Comparison of ENCODE assay signal across 1 cellular context in the genomic region with DNA sequence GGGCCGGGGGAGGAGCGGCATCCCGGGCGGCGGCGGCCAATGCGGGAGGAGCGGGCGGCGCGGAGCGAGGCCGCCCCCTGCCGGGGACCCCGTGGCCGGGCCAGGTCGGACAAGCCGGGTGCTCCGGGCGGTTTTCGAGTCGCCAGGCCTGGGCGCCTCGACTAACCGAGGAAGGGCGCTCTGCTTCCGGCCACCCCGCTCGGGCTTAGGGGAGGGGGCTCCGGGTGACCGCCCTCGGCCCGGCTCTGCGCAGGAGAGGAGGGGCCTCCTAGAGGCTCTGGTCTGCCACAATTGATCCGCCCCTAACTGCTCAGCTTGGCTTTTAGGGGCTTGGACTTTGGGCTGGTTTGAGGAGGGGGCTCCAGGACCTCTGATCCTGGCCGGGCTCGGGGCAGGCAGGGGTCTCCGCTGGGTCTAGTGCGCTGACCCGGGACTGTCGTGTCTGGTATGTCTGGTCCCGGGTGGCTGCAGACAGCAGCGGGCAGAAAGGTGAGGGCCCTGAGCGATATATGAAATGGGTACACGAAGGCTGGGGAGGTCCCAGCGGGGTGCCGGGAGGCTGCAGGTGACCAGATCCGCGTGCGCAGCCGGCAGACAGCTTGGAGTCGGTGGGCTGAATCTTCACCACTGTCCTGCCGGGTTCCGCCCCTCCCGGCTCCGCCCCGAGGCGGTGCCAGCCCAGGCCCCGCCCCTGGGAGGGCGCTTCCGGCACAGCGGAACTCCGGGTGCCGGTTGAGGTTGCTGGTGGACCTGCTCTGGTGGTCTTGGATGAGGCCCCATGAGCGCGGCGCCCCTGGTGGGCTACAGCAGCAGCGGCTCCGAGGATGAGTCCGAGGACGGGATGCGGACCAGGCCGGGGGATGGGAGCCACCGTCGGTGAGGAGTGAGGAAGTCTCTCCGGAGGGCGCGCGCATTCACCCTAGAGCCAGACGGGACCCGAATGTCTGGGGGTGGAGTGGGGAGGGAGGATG.
A peak's percentile ranks its signal among the peaks of the same experiment; 100 is the strongest.
TF ChIP-seq lines count a peak whose summit lies in the region.

A gene with protein sequence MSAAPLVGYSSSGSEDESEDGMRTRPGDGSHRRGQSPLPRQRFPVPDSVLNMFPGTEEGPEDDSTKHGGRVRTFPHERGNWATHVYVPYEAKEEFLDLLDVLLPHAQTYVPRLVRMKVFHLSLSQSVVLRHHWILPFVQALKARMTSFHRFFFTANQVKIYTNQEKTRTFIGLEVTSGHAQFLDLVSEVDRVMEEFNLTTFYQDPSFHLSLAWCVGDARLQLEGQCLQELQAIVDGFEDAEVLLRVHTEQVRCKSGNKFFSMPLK (plus strand): TSS at position 702 of the 971 bp plus-strand sequence. CDS start 77 bp downstream, at position 779.

TF ChIP-seq in HepG2, 621 proteins besides CTCF, POLR2A, EP300 and RAD21 (continued from another document and continues in another):
- TF ChIP-seq NFE2L1 (CRISPR knock-in tag; IDR thresholded peaks at IDR 0.05; ENCODE audit: borderline replicate concordance) (no peak; the same call in 1 of the 2 replicates), NR2F2 (IDR thresholded peaks at IDR 0.05; ENCODE audit: borderline replicate concordance, low read depth) (no peak), GABPA (IDR thresholded peaks at IDR 0.05; ENCODE audit: low read depth, low read length) (peak; percentile 71), GABPA (CRISPR knock-in tag; IDR thresholded peaks at IDR 0.05; ENCODE audit: low read depth) (peak; percentile 85), ZNF431 (CRISPR knock-in tag; IDR thresholded peaks at IDR 0.05; ENCODE audit: borderline replicate concordance, low read depth) (no peak), ZFP1 (CRISPR knock-in tag; IDR thresholded peaks at IDR 0.05) (0 out of 2 replicates have a peak, but pooled peaks have one; percentile 41), LCORL (IDR thresholded peaks at IDR 0.05) (no peak), LCORL (CRISPR knock-in tag; IDR thresholded peaks at IDR 0.05) (no peak), ZNF205 (CRISPR knock-in tag; IDR thresholded peaks at IDR 0.05) (no peak), U2AF1 (optimal IDR thresholded peaks at IDR 0.05; ENCODE audit: low read depth, low read length) (no peak), HOXA5 (CRISPR knock-in tag; IDR thresholded peaks at IDR 0.05) (peak; percentile 78; the same call in 1 of the 2 replicates), ZSCAN30 (CRISPR knock-in tag; IDR thresholded peaks at IDR 0.05) (no peak), PITX1 (CRISPR knock-in tag; IDR thresholded peaks at IDR 0.05) (peak; percentile 58; the same call in 1 of the 2 replicates), ZNF839 (CRISPR knock-in tag; IDR thresholded peaks at IDR 0.05; ENCODE audit: borderline replicate concordance) (no peak), POLR2AphosphoS2 (IDR thresholded peaks at IDR 0.05; ENCODE audit: low read depth, low read length) (no peak), SIX4 (CRISPR knock-in tag; IDR thresholded peaks at IDR 0.05) (no peak), ZNF468 (CRISPR knock-in tag; IDR thresholded peaks at IDR 0.05) (no peak), ZNF766 (CRISPR knock-in tag; IDR thresholded peaks at IDR 0.05; ENCODE audit: borderline replicate concordance) (peak; percentile 42; the same call in 1 of the 2 replicates), ARNT2 (CRISPR knock-in tag; IDR thresholded peaks at IDR 0.05; ENCODE audit: low read depth) (peak; percentile 83; the same call in 1 of the 2 replicates), JDP2 (CRISPR knock-in tag; IDR thresholded peaks at IDR 0.05; ENCODE audit: borderline replicate concordance) (no peak; the same call in 1 of the 2 replicates), ELF4 (CRISPR knock-in tag; IDR thresholded peaks at IDR 0.05; ENCODE audit: borderline replicate concordance) (peak; percentile 70), WIZ (CRISPR knock-in tag; IDR thresholded peaks at IDR 0.05) (peak; percentile 17; the same call in 1 of the 2 replicates), ZNF572 (CRISPR knock-in tag; IDR thresholded peaks at IDR 0.05) (0 out of 2 replicates have a peak, but pooled peaks have one; percentile 65), ZNF841 (CRISPR knock-in tag; IDR thresholded peaks at IDR 0.05; ENCODE audit: borderline replicate concordance) (no peak), TCF7L2 (IDR thresholded peaks at IDR 0.05; ENCODE audit: low read depth, low read length) (no peak), ASH2L (IDR thresholded peaks at IDR 0.05; ENCODE audit: insufficient read length, low read depth, low read length) (peak; percentile 88)
- TF ChIP-seq, protein P1, sequence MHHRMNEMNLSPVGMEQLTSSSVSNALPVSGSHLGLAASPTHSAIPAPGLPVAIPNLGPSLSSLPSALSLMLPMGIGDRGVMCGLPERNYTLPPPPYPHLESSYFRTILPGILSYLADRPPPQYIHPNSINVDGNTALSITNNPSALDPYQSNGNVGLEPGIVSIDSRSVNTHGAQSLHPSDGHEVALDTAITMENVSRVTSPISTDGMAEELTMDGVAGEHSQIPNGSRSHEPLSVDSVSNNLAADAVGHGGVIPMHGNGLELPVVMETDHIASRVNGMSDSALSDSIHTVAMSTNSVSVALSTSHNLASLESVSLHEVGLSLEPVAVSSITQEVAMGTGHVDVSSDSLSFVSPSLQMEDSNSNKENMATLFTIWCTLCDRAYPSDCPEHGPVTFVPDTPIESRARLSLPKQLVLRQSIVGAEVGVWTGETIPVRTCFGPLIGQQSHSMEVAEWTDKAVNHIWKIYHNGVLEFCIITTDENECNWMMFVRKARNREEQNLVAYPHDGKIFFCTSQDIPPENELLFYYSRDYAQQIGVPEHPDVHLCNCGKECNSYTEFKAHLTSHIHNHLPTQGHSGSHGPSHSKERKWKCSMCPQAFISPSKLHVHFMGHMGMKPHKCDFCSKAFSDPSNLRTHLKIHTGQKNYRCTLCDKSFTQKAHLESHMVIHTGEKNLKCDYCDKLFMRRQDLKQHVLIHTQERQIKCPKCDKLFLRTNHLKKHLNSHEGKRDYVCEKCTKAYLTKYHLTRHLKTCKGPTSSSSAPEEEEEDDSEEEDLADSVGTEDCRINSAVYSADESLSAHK (CRISPR knock-in tag; IDR thresholded peaks at IDR 0.05; ENCODE audit: borderline replicate concordance) = no peak
- TF ChIP-seq, protein P2, sequence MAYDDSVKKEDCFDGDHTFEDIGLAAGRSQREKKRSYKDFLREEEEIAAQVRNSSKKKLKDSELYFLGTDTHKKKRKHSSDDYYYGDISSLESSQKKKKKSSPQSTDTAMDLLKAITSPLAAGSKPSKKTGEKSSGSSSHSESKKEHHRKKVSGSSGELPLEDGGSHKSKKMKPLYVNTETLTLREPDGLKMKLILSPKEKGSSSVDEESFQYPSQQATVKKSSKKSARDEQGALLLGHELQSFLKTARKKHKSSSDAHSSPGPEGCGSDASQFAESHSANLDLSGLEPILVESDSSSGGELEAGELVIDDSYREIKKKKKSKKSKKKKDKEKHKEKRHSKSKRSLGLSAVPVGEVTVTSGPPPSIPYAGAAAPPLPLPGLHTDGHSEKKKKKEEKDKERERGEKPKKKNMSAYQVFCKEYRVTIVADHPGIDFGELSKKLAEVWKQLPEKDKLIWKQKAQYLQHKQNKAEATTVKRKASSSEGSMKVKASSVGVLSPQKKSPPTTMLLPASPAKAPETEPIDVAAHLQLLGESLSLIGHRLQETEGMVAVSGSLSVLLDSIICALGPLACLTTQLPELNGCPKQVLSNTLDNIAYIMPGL (CRISPR knock-in tag; IDR thresholded peaks at IDR 0.05; ENCODE audit: borderline replicate concordance in 1 of 2, low read depth in 1 of 2) = peak; percentile 16 to 93
- TF ChIP-seq, protein P3, sequence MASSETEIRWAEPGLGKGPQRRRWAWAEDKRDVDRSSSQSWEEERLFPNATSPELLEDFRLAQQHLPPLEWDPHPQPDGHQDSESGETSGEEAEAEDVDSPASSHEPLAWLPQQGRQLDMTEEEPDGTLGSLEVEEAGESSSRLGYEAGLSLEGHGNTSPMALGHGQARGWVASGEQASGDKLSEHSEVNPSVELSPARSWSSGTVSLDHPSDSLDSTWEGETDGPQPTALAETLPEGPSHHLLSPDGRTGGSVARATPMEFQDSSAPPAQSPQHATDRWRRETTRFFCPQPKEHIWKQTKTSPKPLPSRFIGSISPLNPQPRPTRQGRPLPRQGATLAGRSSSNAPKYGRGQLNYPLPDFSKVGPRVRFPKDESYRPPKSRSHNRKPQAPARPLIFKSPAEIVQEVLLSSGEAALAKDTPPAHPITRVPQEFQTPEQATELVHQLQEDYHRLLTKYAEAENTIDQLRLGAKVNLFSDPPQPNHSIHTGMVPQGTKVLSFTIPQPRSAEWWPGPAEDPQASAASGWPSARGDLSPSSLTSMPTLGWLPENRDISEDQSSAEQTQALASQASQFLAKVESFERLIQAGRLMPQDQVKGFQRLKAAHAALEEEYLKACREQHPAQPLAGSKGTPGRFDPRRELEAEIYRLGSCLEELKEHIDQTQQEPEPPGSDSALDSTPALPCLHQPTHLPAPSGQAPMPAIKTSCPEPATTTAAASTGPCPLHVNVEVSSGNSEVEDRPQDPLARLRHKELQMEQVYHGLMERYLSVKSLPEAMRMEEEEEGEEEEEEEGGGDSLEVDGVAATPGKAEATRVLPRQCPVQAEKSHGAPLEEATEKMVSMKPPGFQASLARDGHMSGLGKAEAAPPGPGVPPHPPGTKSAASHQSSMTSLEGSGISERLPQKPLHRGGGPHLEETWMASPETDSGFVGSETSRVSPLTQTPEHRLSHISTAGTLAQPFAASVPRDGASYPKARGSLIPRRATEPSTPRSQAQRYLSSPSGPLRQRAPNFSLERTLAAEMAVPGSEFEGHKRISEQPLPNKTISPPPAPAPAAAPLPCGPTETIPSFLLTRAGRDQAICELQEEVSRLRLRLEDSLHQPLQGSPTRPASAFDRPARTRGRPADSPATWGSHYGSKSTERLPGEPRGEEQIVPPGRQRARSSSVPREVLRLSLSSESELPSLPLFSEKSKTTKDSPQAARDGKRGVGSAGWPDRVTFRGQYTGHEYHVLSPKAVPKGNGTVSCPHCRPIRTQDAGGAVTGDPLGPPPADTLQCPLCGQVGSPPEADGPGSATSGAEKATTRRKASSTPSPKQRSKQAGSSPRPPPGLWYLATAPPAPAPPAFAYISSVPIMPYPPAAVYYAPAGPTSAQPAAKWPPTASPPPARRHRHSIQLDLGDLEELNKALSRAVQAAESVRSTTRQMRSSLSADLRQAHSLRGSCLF (CRISPR knock-in tag; IDR thresholded peaks at IDR 0.05; ENCODE audit: borderline replicate concordance) = 0 out of 2 replicates have a peak, but pooled peaks have one; percentile 10
- TF ChIP-seq, protein P4, sequence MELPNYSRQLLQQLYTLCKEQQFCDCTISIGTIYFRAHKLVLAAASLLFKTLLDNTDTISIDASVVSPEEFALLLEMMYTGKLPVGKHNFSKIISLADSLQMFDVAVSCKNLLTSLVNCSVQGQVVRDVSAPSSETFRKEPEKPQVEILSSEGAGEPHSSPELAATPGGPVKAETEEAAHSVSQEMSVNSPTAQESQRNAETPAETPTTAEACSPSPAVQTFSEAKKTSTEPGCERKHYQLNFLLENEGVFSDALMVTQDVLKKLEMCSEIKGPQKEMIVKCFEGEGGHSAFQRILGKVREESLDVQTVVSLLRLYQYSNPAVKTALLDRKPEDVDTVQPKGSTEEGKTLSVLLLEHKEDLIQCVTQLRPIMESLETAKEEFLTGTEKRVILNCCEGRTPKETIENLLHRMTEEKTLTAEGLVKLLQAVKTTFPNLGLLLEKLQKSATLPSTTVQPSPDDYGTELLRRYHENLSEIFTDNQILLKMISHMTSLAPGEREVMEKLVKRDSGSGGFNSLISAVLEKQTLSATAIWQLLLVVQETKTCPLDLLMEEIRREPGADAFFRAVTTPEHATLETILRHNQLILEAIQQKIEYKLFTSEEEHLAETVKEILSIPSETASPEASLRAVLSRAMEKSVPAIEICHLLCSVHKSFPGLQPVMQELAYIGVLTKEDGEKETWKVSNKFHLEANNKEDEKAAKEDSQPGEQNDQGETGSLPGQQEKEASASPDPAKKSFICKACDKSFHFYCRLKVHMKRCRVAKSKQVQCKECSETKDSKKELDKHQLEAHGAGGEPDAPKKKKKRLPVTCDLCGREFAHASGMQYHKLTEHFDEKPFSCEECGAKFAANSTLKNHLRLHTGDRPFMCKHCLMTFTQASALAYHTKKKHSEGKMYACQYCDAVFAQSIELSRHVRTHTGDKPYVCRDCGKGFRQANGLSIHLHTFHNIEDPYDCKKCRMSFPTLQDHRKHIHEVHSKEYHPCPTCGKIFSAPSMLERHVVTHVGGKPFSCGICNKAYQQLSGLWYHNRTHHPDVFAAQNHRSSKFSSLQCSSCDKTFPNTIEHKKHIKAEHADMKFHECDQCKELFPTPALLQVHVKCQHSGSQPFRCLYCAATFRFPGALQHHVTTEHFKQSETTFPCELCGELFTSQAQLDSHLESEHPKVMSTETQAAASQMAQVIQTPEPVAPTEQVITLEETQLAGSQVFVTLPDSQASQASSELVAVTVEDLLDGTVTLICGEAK (IDR thresholded peaks at IDR 0.05) = no peak
- TF ChIP-seq, protein P4 (CRISPR knock-in tag; IDR thresholded peaks at IDR 0.05) = no peak
- TF ChIP-seq, protein P5, sequence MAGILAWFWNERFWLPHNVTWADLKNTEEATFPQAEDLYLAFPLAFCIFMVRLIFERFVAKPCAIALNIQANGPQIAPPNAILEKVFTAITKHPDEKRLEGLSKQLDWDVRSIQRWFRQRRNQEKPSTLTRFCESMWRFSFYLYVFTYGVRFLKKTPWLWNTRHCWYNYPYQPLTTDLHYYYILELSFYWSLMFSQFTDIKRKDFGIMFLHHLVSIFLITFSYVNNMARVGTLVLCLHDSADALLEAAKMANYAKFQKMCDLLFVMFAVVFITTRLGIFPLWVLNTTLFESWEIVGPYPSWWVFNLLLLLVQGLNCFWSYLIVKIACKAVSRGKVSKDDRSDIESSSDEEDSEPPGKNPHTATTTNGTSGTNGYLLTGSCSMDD (CRISPR knock-in tag; IDR thresholded peaks at IDR 0.05) = no peak
